22 cellular contexts compared by ENCODE assay signal in the genomic region with DNA sequence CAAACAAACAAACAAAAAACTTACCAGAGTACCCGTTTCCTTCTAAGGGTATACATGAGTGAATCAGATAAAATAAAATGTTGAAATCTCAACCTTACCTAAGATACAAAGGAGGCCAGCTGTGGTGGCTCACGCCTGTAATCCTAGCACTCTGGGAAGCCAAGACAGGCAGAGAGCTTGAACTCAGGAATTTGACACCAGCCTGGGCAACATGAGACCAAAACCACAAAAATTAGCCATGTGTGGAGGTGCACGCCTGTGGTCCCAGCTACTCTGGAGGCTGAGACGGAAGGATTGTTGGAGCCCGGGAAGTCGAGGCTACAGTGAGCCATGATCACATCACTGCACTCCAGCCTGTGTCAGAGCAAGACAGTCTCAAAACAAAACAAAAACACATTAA. TPM values are rescaled to one million over a fixed set of nuclear protein-coding genes. Genes with fewer than 3 reads are reported as not detected.
A peak's percentile ranks its signal among the peaks of the same experiment; 100 is the strongest.
DNase-seq lines count a peak whose midpoint lies in the region; ATAC-seq lines count a peak whose summit lies in the region.
"Had no signal": no experiment of that assay in that cellular context is flagged by ENCODE, and none has a peak within 500 bp of the region (broad histone marks: within the 10 kb centered on the region; RNA-seq: fewer than 3 reads in every experiment).

No MANE protein-coding gene starts in this region.

- no peak for ATAC-seq in HG02623 (IDR thresholded peaks at IDR 0.05; ENCODE audit: unreplicated experiment)
- no peak for ATAC-seq in GM19035 (IDR thresholded peaks at IDR 0.05; ENCODE audit: unreplicated experiment)
- ATAC-seq: HepG2, SK-N-SH treated with all-trans-retinoic acid at 6 μM for 48 hours had no signal

- DNase-seq in Daoy (ENCODE audit: low read depth) (peak; percentile 14), LHCN-M2 (ENCODE audit: low read depth) (peak; percentile 64), amniotic epithelial cell (ENCODE audit: low read depth) (peak; percentile 22), left kidney (ENCODE audit: low read depth, low spot score) (peak; percentile 33), HT-29 (ENCODE audit: low spot score) (no peak), anterior cingulate cortex (lab: John Stamatoyannopoulos, UW) (no peak)
- DNase-seq: 8988T; Caco-2; CD4-positive, alpha-beta memory T cell; DND-41; KBM-7; NCI-H1105 treated with DMSO at 0.1 percent for 48 hours; NCI-H187; NCI-H226; NCI-H510A treated with DMSO at 0.1 percent for 48 hours; NCI-H748 treated with DMSO at 0.1 percent for 48 hours; PC-9; SIG-M5 had no signal

RNA-seq across cellular contexts. Expression of gene FAM219B, which starts 11.0 kb away (rescaled TPM):
- total RNA-seq in Daoy (2014; rRNA removed; shearing (Covaris generic)): 14.2 and 19.1 TPM in 2 replicates
- total RNA-seq in LHCN-M2 (2014; rRNA removed): 45.0 and 51.8 TPM in 2 replicates
- polyA plus RNA-seq in LHCN-M2 (2012): 22.8 TPM
- total RNA-seq in HT-29 (2014; rRNA removed; shearing (Covaris generic)): 66.1 and 66.2 TPM in 2 replicates

RNA-seq across cellular contexts. Expression of gene COX5A, which starts 20.2 kb away (rescaled TPM):
- 59.7 and 65.6 TPM in 2 replicates for total RNA-seq in Daoy (2014; rRNA removed; shearing (Covaris generic))
- 97.5 and 109 TPM in 2 replicates for total RNA-seq in LHCN-M2 (2014; rRNA removed)
- 303 TPM for polyA plus RNA-seq in LHCN-M2 (2012)
- 122 and 144 TPM in 2 replicates for total RNA-seq in HT-29 (2014; rRNA removed; shearing (Covaris generic))

RNA-seq across cellular contexts. Expression of gene MPI, which starts 27.8 kb away (rescaled TPM):
- 31.0 and 38.3 TPM in 2 replicates for total RNA-seq in Daoy (2014; rRNA removed; shearing (Covaris generic))
- 110 and 122 TPM in 2 replicates for total RNA-seq in LHCN-M2 (2014; rRNA removed)
- 66.7 TPM for polyA plus RNA-seq in LHCN-M2 (2012)
- total RNA-seq in HT-29 (2014; rRNA removed; shearing (Covaris generic)): 61.3 and 81.8 TPM in 2 replicates

RNA-seq across cellular contexts. Expression of gene RPP25, which starts 38.9 kb away (rescaled TPM):
- total RNA-seq in Daoy (2014; rRNA removed; shearing (Covaris generic)): 2.2 and 3.2 TPM in 2 replicates
- total RNA-seq in LHCN-M2 (2014; rRNA removed): 8.9 and 9.1 TPM in 2 replicates
- polyA plus RNA-seq in LHCN-M2 (2012): 2.5 TPM
- total RNA-seq in HT-29 (2014; rRNA removed; shearing (Covaris generic)): 60.1 and 68.1 TPM in 2 replicates

RNA-seq across cellular contexts. Expression of gene SCAMP2, which starts 44.5 kb away (rescaled TPM):
- total RNA-seq in Daoy (2014; rRNA removed; shearing (Covaris generic)): 15.9 and 16.8 TPM in 2 replicates
- total RNA-seq in LHCN-M2 (2014; rRNA removed): 29.2 and 40.0 TPM in 2 replicates
- 64.6 TPM for polyA plus RNA-seq in LHCN-M2 (2012)
- 45.6 and 57.4 TPM in 2 replicates for total RNA-seq in HT-29 (2014; rRNA removed; shearing (Covaris generic))

Comparison
In these comparisons a context has a peak if more than half of its experiments do, and no peak if none do; other contexts are left out.
1. DNase-seq: peak in Daoy (single experiment), LHCN-M2 (single experiment), amniotic epithelial cell (single experiment) and left kidney (single experiment); none in HT-29 (single experiment) and anterior cingulate cortex (0 of 58).